In genomic region chr17:31660684-31661083, GRCh38 we compare ENCODE assay signal across 25 cellular contexts.
"Had no signal": no experiment of that assay in that cellular context is flagged by ENCODE, and none has a peak within 500 bp of the region (broad histone marks: within the 10 kb centered on the region; RNA-seq: fewer than 3 reads in every experiment).

No MANE protein-coding gene starts in this region.

- ATAC-seq: naive thymus-derived CD4-positive, alpha-beta T cell; right cardiac atrium had no signal

- H3K27me3 ChIP-seq: brain microvascular endothelial cell, neural progenitor cell, tibial nerve had no signal

- H3K4me3 Mint-ChIP-seq: activated CD4-positive, alpha-beta memory T cell treated with anti-CD3 and anti-CD28 coated beads for 36 hours; activated CD4-positive, alpha-beta T cell treated with anti-CD3 and anti-CD28 coated beads, Interleukin-2, amount 10 ng/mL, durations not matched to agents 24 days and 14 days; activated naive CD4-positive, alpha-beta T cell treated with anti-CD3 and anti-CD28 coated beads, Interleukin-2, amount 10 ng/mL, durations not matched to agents 7 days and 5 days; activated naive CD8-positive, alpha-beta T cell treated with anti-CD3 and anti-CD28 coated beads, Interleukin-2, amount 10 ng/mL, durations not matched to agents 7 days and 5 days; activated T-helper 1 cell treated with anti-CD3 and anti-CD28 coated beads, Interleukin-12 subunit alpha, Interleukin-12 subunit beta, Interleukin-2, Interleukin-4 antibody, amounts not matched to agents 30 ng/mL and 10 ng/mL and 1 ng/mL, durations not matched to agents 14 hours and 24 hours and 36 hours; endodermal cell; immature natural killer cell; mesothelial cell of epicardium; naive thymus-derived CD4-positive, alpha-beta T cell; neural progenitor cell had no signal

- H3K36me3 Mint-ChIP-seq: activated naive CD4-positive, alpha-beta T cell treated with anti-CD3 and anti-CD28 coated beads, Interleukin-2, amount 10 ng/mL, durations not matched to agents 7 days and 5 days; neural progenitor cell had no signal

- H3K36me3 ChIP-seq: brain microvascular endothelial cell, neural progenitor cell, tibial nerve had no signal

- H3K4me1 Mint-ChIP-seq: activated naive CD4-positive, alpha-beta T cell treated with anti-CD3 and anti-CD28 coated beads, Interleukin-2, amount 10 ng/mL, durations not matched to agents 7 days and 5 days; endodermal cell; mesothelial cell of epicardium had no signal

- DNase-seq: activated CD4-positive, alpha-beta memory T cell treated with anti-CD3 and anti-CD28 coated beads for 36 hours; activated CD4-positive, alpha-beta T cell treated with anti-CD3 and anti-CD28 coated beads, Interleukin-2, amount 10 ng/mL, durations not matched to agents 24 days and 14 days; activated CD4-positive, CD25-positive, alpha-beta regulatory T cell treated with anti-CD3 and anti-CD28 coated beads, Interleukin-2, amount 50 U/mL, for 72 hours; activated effector memory CD4-positive, alpha-beta T cell treated with anti-CD3 and anti-CD28 coated beads, Interleukin-2, amount 50 U/mL, for 16 hours; activated naive CD4-positive, alpha-beta T cell treated with anti-CD3 and anti-CD28 coated beads, Interleukin-2, amount 10 ng/mL, durations not matched to agents 7 days and 5 days; activated naive CD8-positive, alpha-beta T cell treated with anti-CD3 and anti-CD28 coated beads, Interleukin-2, amount 10 ng/mL, durations not matched to agents 7 days and 5 days; brain microvascular endothelial cell; central memory CD4-positive, alpha-beta T cell; endodermal cell; foreskin fibroblast; hypothalamus; immature natural killer cell; naive thymus-derived CD4-positive, alpha-beta T cell; occipital lobe; posterior cingulate gyrus; right cardiac atrium; stimulated activated CD4-positive, alpha-beta T cell treated with anti-CD3 and anti-CD28 coated beads, Interleukin-15, amount 100 ng/mL, for 24 hours; stimulated activated CD4-positive, alpha-beta T cell treated with anti-CD3 and anti-CD28 coated beads, Interleukin-2, amount 100 ng/mL, for 24 hours; stimulated activated naive CD4-positive, alpha-beta T cell treated with Interleukin-2 at 50 U/mL for 16 hours; T-helper 2 cell had no signal

- H3K27ac Mint-ChIP-seq: activated CD4-positive, alpha-beta memory T cell treated with anti-CD3 and anti-CD28 coated beads for 36 hours; activated CD4-positive, alpha-beta T cell treated with anti-CD3 and anti-CD28 coated beads, Interleukin-2, amount 10 ng/mL, durations not matched to agents 24 days and 14 days; activated naive CD4-positive, alpha-beta T cell treated with anti-CD3 and anti-CD28 coated beads, Interleukin-2, amount 10 ng/mL, durations not matched to agents 7 days and 5 days; activated naive CD8-positive, alpha-beta T cell treated with anti-CD3 and anti-CD28 coated beads, Interleukin-2, amount 10 ng/mL, durations not matched to agents 7 days and 5 days; activated T-helper 1 cell treated with anti-CD3 and anti-CD28 coated beads, Interleukin-12 subunit alpha, Interleukin-12 subunit beta, Interleukin-2, Interleukin-4 antibody, amounts not matched to agents 30 ng/mL and 10 ng/mL and 1 ng/mL, durations not matched to agents 14 hours and 24 hours and 36 hours; mesothelial cell of epicardium; naive thymus-derived CD4-positive, alpha-beta T cell; neural progenitor cell had no signal

- H3K4me3 ChIP-seq: neural progenitor cell, tibial nerve had no signal

- FAIRE-seq: astrocyte had no signal
